Comparison of ENCODE assay signal across 11 cellular contexts in the genomic region with DNA sequence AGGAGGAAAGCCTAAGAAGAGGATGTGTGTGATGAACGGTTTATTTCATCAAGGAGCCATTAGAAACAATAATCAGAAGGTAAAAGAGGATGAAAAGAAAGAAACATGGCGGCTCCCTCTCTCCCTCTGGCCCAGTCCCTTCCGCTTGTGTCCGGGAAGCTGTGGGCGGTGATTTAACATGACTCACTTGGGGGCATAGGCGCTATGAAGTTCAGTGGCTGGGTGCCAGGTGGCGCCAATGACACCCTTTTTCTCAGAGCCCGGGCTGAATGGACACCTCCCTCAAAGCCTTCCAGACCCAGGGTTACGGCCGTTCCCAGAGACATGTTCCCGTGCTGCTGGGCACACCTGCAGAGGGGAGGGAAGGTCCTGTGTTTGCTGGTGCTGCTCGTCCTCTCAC.
DNase-seq lines count a peak whose midpoint lies in the region; ATAC-seq and TF ChIP-seq lines count a peak whose summit lies in the region.
"Had no signal": no experiment of that assay in that cellular context is flagged by ENCODE, and none has a peak within 500 bp of the region (broad histone marks: within the 10 kb centered on the region; RNA-seq: fewer than 3 reads in every experiment).

No MANE protein-coding gene starts in this region.

- ATAC-seq in heart right ventricle (no peak), GM19023 (IDR thresholded peaks at IDR 0.05; ENCODE audit: unreplicated experiment) (no peak)

- H3K9me3 ChIP-seq in SJCRH30 (replicated peaks) (no peaks in the 10 kb centered on the region), iPS DF 6.9 (ENCODE audit: control insufficient read depth, insufficient read depth, low read length) (no peaks in the 10 kb centered on the region), heart right ventricle (no peaks in the 10 kb centered on the region)

- DNase-seq in EL, result peak; percentile 29
- peak; percentile 1 for DNase-seq in HFF-Myc (ENCODE audit: extremely low read depth, low read depth)
- peak; percentile 36 to 45 for DNase-seq in SJCRH30
- DNase-seq in iPS DF 6.9 (ENCODE audit: low read depth, low spot score), result peak; percentile 57
- no peak for DNase-seq in NCI-H446 (lab: John Stamatoyannopoulos, UW)
- no peak for DNase-seq in heart right ventricle
- DNase-seq: aorta; HCEC 1CT; NCI-H1417; stimulated activated naive CD4-positive, alpha-beta T cell had no signal

- H3K36me3 ChIP-seq in SJCRH30 (no peaks in the 10 kb centered on the region), iPS DF 6.9 (ENCODE audit: control insufficient read depth, insufficient read depth, low read length) (no peaks in the 10 kb centered on the region), heart right ventricle (no peaks in the 10 kb centered on the region)

- H3K4me3 ChIP-seq in HFF-Myc (replicated peaks; ENCODE audit: low read depth, low read length) (no peak overlapping the region), SJCRH30 (no peak overlapping the region), iPS DF 6.9 (ENCODE audit: low read length) (no peak overlapping the region), heart right ventricle (no peak overlapping the region)

- no peak overlapping the region for H3K27ac ChIP-seq in SJCRH30
- no peak overlapping the region for H3K27ac ChIP-seq in iPS DF 6.9 (ENCODE audit: low read length)
- no peak overlapping the region for H3K27ac ChIP-seq in heart right ventricle

- WGBS in iPS DF 6.9 (ENCODE audit: insufficient coverage, insufficient read length), result no CpG with 5 or more reads among the region's 12 CpGs
- 58 to 72% methylated on average over 12 of the region's 12 CpGs for WGBS in heart right ventricle, 2 donors

- peaks cover 28% of the 10 kb centered on the region for H3K27me3 ChIP-seq in SJCRH30
- no peaks in the 10 kb centered on the region; the same call in 1 of the 2 replicates for H3K27me3 ChIP-seq in iPS DF 6.9 (ENCODE audit: control insufficient read depth, insufficient read depth, low read length)
- peaks cover 0 to 34% (median 3%) of the 10 kb centered on the region in 7 donors for H3K27me3 ChIP-seq in heart right ventricle

- intact Hi-C loops in heart right ventricle (cut with DNase I), result no loop called here

- H3K4me1 ChIP-seq in SJCRH30 (no peaks in the 10 kb centered on the region), iPS DF 6.9 (ENCODE audit: control insufficient read depth, insufficient read depth, low read length) (no peaks in the 10 kb centered on the region), heart right ventricle (peaks cover 0 to 1% (median 0%) of the 10 kb centered on the region in 9 donors)

- TF ChIP-seq CTCF in HFF-Myc (IDR thresholded peaks at IDR 0.05; ENCODE audit: low read depth, low read length, missing control alignments) (no peak), heart right ventricle (IDR thresholded peaks at IDR 0.05) (no peak)

Comparison
In these comparisons a context has a peak if more than half of its experiments do, and no peak if none do; other contexts are left out.
1. DNase-seq: peak in EL (single experiment), HFF-Myc (single experiment), SJCRH30 (2 of 2) and iPS DF 6.9 (single experiment); none in NCI-H446 (0 of 2) and heart right ventricle (0 of 2).